Comparison of ENCODE assay signal across 8 cellular contexts in the genomic region with DNA sequence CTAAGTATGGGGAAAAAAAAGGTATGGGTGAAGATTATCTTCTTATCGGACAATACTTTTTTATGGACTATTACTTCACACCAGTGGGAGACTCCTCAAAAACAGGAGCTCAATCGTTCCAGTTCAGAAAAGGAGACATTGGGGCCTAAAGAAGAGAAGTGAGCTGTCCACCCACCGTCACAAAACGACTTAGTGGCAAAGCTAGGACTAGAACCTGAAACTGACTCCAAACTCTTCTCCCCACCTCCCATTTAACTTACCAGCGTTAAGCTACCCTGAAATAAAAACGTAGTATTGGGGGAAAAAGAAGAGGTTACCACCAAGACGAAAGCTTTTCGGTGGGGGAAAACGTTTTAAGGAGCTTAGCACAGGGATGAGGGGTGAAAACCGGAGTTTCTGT. TPM values are rescaled to one million over a fixed set of nuclear protein-coding genes. Genes with fewer than 3 reads are reported as not detected.
DNase-seq lines count a peak whose midpoint lies in the region; ATAC-seq lines count a peak whose summit lies in the region.

No MANE protein-coding gene starts in this region.

- H3K4me1 ChIP-seq in naive thymus-derived CD4-positive, alpha-beta T cell (ENCODE audit: control insufficient read depth in 2 of 2, insufficient read depth in 2 of 2, low read length in 2 of 2): peaks cover 4 to 6% of the 10 kb centered on the region in 2 donors

- ATAC-seq in activated T-cell treated with anti-CD3 and anti-CD28 coated beads, Interleukin-2, amount 50 U/mL, for 4 hours: peak; percentile 2 to 3
- ATAC-seq in naive thymus-derived CD4-positive, alpha-beta T cell: peak; percentile 1
- ATAC-seq in HG02840 (IDR thresholded peaks at IDR 0.05; ENCODE audit: low FRiP score, unreplicated experiment): no peak

- POLR2A ChIA-PET in naive thymus-derived CD4-positive, alpha-beta T cell (lab: Charles Lee): interaction anchor here (1.0 to 1.5 kb wide), 4 partner anchors 9 to 906 kb away, joined by 4 to 11 read pairs (median 6); partner anchors contain the start of gene MARS2

- H3K27me3 Mint-ChIP-seq in activated T-cell treated with anti-CD3 and anti-CD28 coated beads, Interleukin-2, amount 50 U/mL, for 4 hours (ENCODE audit: low read depth): peaks cover 8% of the 10 kb centered on the region
- peaks cover 0 to 4% (median 4%) of the 10 kb centered on the region in 5 donors for H3K27me3 Mint-ChIP-seq in naive thymus-derived CD4-positive, alpha-beta T cell

- H3K36me3 ChIP-seq in MG63: peaks cover 24% of the 10 kb centered on the region
- H3K36me3 ChIP-seq in naive thymus-derived CD4-positive, alpha-beta T cell (ENCODE audit: control insufficient read depth in 2 of 3, insufficient read depth in 3 of 3, low read length in 3 of 3): peaks cover 0 to 21% (median 0%) of the 10 kb centered on the region in 3 experiments

- H3K27ac Mint-ChIP-seq in naive thymus-derived CD4-positive, alpha-beta T cell: peak overlapping the region; percentile 89 to 99 (median 91)

- H3K4me3 Mint-ChIP-seq in activated T-cell treated with anti-CD3 and anti-CD28 coated beads, Interleukin-2, amount 50 U/mL, for 4 hours: peak overlapping the region; percentile 99
- H3K4me3 Mint-ChIP-seq in naive thymus-derived CD4-positive, alpha-beta T cell: peak overlapping the region; percentile 85 to 99 (median 96)

- H3K36me3 Mint-ChIP-seq in activated T-cell treated with anti-CD3 and anti-CD28 coated beads, Interleukin-2, amount 50 U/mL, for 4 hours (ENCODE audit: insufficient read depth): peaks cover 22% of the 10 kb centered on the region
- H3K36me3 Mint-ChIP-seq in naive thymus-derived CD4-positive, alpha-beta T cell: peaks cover 4 to 22% (median 14%) of the 10 kb centered on the region in 5 donors

- H3K27me3 ChIP-seq in MG63: no peaks in the 10 kb centered on the region
- no peaks in the 10 kb centered on the region for H3K27me3 ChIP-seq in naive thymus-derived CD4-positive, alpha-beta T cell (ENCODE audit: control insufficient read depth in 2 of 2, insufficient read depth in 2 of 2, low read length in 2 of 2)

- CTCF ChIA-PET in naive thymus-derived CD4-positive, alpha-beta T cell (lab: Charles Lee): interaction anchor here (0.6 to 0.7 kb wide), 2 partner anchors 156 to 215 kb away, joined by 3 read pairs; no protein-coding TSS in a partner anchor

- H3K9me3 ChIP-seq in MG63: no peaks in the 10 kb centered on the region
- no peaks in the 10 kb centered on the region for H3K9me3 ChIP-seq in naive thymus-derived CD4-positive, alpha-beta T cell (ENCODE audit: control insufficient read depth in 2 of 3, low read length in 3 of 3)

- no peak for DNase-seq in activated T-cell treated with anti-CD3 and anti-CD28 coated beads, Interleukin-2, amount 50 U/mL, for 4 hours
- DNase-seq in activated T-cell treated with anti-CD3 and anti-CD28 coated beads, Interleukin-2, amount 50 U/mL, for 48 hours: no peak
- no peak for DNase-seq in MG63
- DNase-seq in dermis blood vessel endothelial cell: peak; percentile 24
- DNase-seq in naive thymus-derived CD4-positive, alpha-beta T cell: peak in 1 of 9 donors; percentile 1
- DNase-seq in ecto neural progenitor cell (ENCODE audit: low spot score): no peak
- no peak for DNase-seq in 8988T

- intact Hi-C loops in naive thymus-derived CD4-positive, alpha-beta T cell (cut with micrococcal nuclease): loop anchor here (1.0 to 5.0 kb wide), 5 partner anchors 128 to 906 kb away; partner anchors contain the start of genes CCDC150 (in 2 of the 2), HSPD1 (in 1 of the 2), MARS2 (in 1 of the 2) and SF3B1 (in 1 of the 2)

- H3K4me1 Mint-ChIP-seq in activated T-cell treated with anti-CD3 and anti-CD28 coated beads, Interleukin-2, amount 50 U/mL, for 4 hours (ENCODE audit: low read depth): peaks cover 30% of the 10 kb centered on the region
- H3K4me1 Mint-ChIP-seq in naive thymus-derived CD4-positive, alpha-beta T cell: peaks cover 17 to 52% (median 38%) of the 10 kb centered on the region in 7 donors

- peak overlapping the region; percentile 73 for H3K27ac ChIP-seq in naive thymus-derived CD4-positive, alpha-beta T cell (ENCODE audit: low read depth, low read length)

- H3K4me3 ChIP-seq in MG63: peak overlapping the region; percentile 91
- peak overlapping the region; percentile 98 for H3K4me3 ChIP-seq in naive thymus-derived CD4-positive, alpha-beta T cell (ENCODE audit: low read length)

- H3K9me3 Mint-ChIP-seq in activated T-cell treated with anti-CD3 and anti-CD28 coated beads, Interleukin-2, amount 50 U/mL, for 4 hours: no peaks in the 10 kb centered on the region
- peaks cover 0 to 3% (median 0%) of the 10 kb centered on the region in 11 donors for H3K9me3 Mint-ChIP-seq in naive thymus-derived CD4-positive, alpha-beta T cell

RNA-seq across cellular contexts. Expression of gene GTF3C3, which starts 0.5 kb away (rescaled TPM):
- total RNA-seq in activated T-cell treated with anti-CD3 and anti-CD28 coated beads, Interleukin-2, amount 50 U/mL, for 4 hours: 10 to 100 TPM; 47.7 to 62.0 (median 54.7) TPM
- 32.4 and 43.3 TPM in 2 replicates for total RNA-seq in MG63 (2014; rRNA removed; shearing (Covaris generic); ENCODE audit: low replicate concordance)
- total RNA-seq in dermis blood vessel endothelial cell: 42.9 and 53.5 TPM in 2 replicates
- 10 to 100 TPM; 29.6 to 59.2 (median 47.7) TPM for total RNA-seq in naive thymus-derived CD4-positive, alpha-beta T cell
- polyA plus RNA-seq in naive thymus-derived CD4-positive, alpha-beta T cell: 10 to 100 TPM; 13.5 to 17.9 TPM

RNA-seq across cellular contexts. Expression of gene C2orf66, which starts 10.2 kb away (rescaled TPM):
- total RNA-seq in activated T-cell treated with anti-CD3 and anti-CD28 coated beads, Interleukin-2, amount 50 U/mL, for 4 hours: not detected
- not detected in 2 replicates for total RNA-seq in MG63 (2014; rRNA removed; shearing (Covaris generic); ENCODE audit: low replicate concordance)
- total RNA-seq in dermis blood vessel endothelial cell: under 0.01 and 0.14 TPM in 2 replicates
- total RNA-seq in naive thymus-derived CD4-positive, alpha-beta T cell: under 1 TPM in 1 of 5 experiments, not detected in 4; 0.53 TPM
- polyA plus RNA-seq in naive thymus-derived CD4-positive, alpha-beta T cell: not detected
